25 cellular contexts compared by ENCODE assay signal in the genomic region with DNA sequence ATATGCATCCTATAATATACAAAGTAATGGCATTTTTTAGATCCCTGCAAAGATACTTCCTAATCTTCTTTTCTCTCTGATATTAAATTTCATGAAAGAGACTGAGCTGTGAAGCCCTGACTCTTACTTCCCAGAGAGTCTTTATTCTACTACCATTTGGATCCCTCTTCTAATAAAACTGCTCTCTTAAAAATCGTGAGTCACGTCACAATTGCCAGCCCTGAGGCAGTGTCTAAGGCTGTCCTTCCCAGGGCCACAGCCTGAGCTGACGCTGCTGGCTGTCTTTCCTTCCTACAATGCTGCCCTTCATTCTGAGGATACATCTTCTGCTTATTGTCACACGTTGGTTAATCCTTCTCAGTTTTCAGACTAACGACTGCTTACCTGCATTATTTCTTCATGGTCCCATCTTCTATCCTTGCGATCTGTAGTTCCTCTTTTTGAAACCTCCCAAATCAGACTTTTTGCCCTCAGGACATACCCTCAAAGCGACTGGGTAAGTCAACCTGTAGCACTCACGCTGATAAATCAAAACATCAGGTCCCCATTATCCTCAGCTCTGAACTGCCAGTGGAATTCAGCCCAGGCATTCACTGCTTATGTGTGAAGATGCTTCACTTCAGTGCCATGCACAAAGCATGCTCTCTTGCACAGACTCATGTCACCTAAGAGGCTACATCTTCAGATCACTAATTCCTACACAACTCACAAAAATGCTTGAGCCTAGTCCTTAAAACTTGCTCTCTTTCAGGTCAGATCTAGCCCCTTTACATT.
A peak's percentile ranks its signal among the peaks of the same experiment; 100 is the strongest.
DNase-seq lines count a peak whose midpoint lies in the region; ATAC-seq, FAIRE-seq and TF ChIP-seq lines count a peak whose summit lies in the region.
"Had no signal": no experiment of that assay in that cellular context is flagged by ENCODE, and none has a peak within 500 bp of the region (broad histone marks: within the 10 kb centered on the region; RNA-seq: fewer than 3 reads in every experiment).

No MANE protein-coding gene starts in this region.

- H3K36me3 Mint-ChIP-seq in astrocyte (ENCODE audit: low read depth, unreplicated experiment), result no peaks in the 10 kb centered on the region
- H3K36me3 Mint-ChIP-seq: CD8-positive, alpha-beta T cell had no signal

- no peak overlapping the region for H3K27ac Mint-ChIP-seq in astrocyte (ENCODE audit: unreplicated experiment)
- H3K27ac Mint-ChIP-seq: CD8-positive, alpha-beta T cell; stimulated activated effector memory CD8-positive, alpha-beta T cell treated with anti-CD3 and anti-CD28 coated beads, Interleukin-12 subunit alpha, Interleukin-12 subunit beta, amount 100 ng/mL, for 72 hours had no signal

- H3K27ac ChIP-seq in astrocyte (ENCODE audit: low read depth, low read length), result no peak overlapping the region
- H3K27ac ChIP-seq in mesenchymal stem cell (ENCODE audit: low read length, poor library complexity, severe bottlenecking), result no peak overlapping the region
- H3K27ac ChIP-seq in esophagus muscularis mucosa (replicated peaks in 1 of 4), result no peak overlapping the region
- H3K27ac ChIP-seq: HL-60, thyroid gland had no signal

- H3K27me3 ChIP-seq in astrocyte (ENCODE audit: insufficient read depth, low read length), result no peaks in the 10 kb centered on the region
- no peaks in the 10 kb centered on the region for H3K27me3 ChIP-seq in mesenchymal stem cell (ENCODE audit: control insufficient read depth in 1 of 2, insufficient read depth in 1 of 2, low read length in 2 of 2)
- no peaks in the 10 kb centered on the region for H3K27me3 ChIP-seq in esophagus muscularis mucosa
- H3K27me3 ChIP-seq: adrenal gland, left lung, thyroid gland had no signal

- no peak for ATAC-seq in HG03159 (IDR thresholded peaks at IDR 0.05; ENCODE audit: unreplicated experiment)
- ATAC-seq: CD8-positive, alpha-beta T cell; K562 had no signal

- H3K9me3 Mint-ChIP-seq in astrocyte (ENCODE audit: unreplicated experiment), result no peaks in the 10 kb centered on the region
- H3K9me3 Mint-ChIP-seq: CD8-positive, alpha-beta T cell; central memory CD8-positive, alpha-beta T cell; stimulated activated effector memory CD8-positive, alpha-beta T cell treated with anti-CD3 and anti-CD28 coated beads, Interleukin-12 subunit alpha, Interleukin-12 subunit beta, amount 100 ng/mL, for 72 hours had no signal

- H2BK15ac ChIP-seq in mesenchymal stem cell (ENCODE audit: low read depth, poor library complexity, severe bottlenecking), result peak overlapping the region; percentile 92

- no peak for TF ChIP-seq POLR2A in esophagus muscularis mucosa (IDR thresholded peaks at IDR 0.05; ENCODE audit: low read depth)

- H3K27me3 Mint-ChIP-seq in astrocyte (ENCODE audit: low read depth, unreplicated experiment), result no peaks in the 10 kb centered on the region
- H3K27me3 Mint-ChIP-seq: central memory CD8-positive, alpha-beta T cell had no signal

- H3K79me1 ChIP-seq in mesenchymal stem cell (replicated peaks; ENCODE audit: low read length, poor library complexity, severe bottlenecking), result no peaks in the 10 kb centered on the region

- peak overlapping the region; percentile 77 to 83 for H3K4ac ChIP-seq in mesenchymal stem cell (ENCODE audit: low read depth in 1 of 2, low read length in 2 of 2)

- peak overlapping the region; percentile 96 for H4K91ac ChIP-seq in mesenchymal stem cell (ENCODE audit: low read length)

- H3K4me1 ChIP-seq in astrocyte (ENCODE audit: insufficient read depth, low read length) (peaks cover 11% of the 10 kb centered on the region), mesenchymal stem cell (ENCODE audit: control insufficient read depth, insufficient read depth, low read depth, low read length) (peaks cover 3% of the 10 kb centered on the region), esophagus muscularis mucosa (peaks cover 0 to 7% (median 3%) of the 10 kb centered on the region in 4 donors)
- H3K4me1 ChIP-seq: thyroid gland had no signal

- H3K79me2 ChIP-seq in astrocyte (ENCODE audit: insufficient read depth, low read length), result no peaks in the 10 kb centered on the region

- DNase-seq in AG20443 (ENCODE audit: low spot score), result peak; percentile 59
- peak; percentile 23 for DNase-seq in HTR-8/SVneo (ENCODE audit: insufficient read length, low spot score)
- DNase-seq in astrocyte (ENCODE audit: low read depth), result no peak
- DNase-seq in mesenchymal stem cell, result peak; percentile 66
- DNase-seq in COLO668 (lab: John Stamatoyannopoulos, UW; ENCODE audit: unreplicated experiment), result no peak
- DNase-seq in activated CD4-positive, alpha-beta T cell treated with anti-CD3 and anti-CD28 coated beads for 1 hour, result no peak
- DNase-seq in esophagus muscularis mucosa (ENCODE audit: extremely low spot score), result no peak
- DNase-seq: activated CD4-positive, alpha-beta T cell treated with anti-CD3 and anti-CD28 coated beads for 4 hours; activated CD8-positive, alpha-beta memory T cell treated with anti-CD3 and anti-CD28 coated beads, Interleukin-2, amount 50 U/mL, for 4 hours; activated effector memory CD4-positive, alpha-beta T cell treated with anti-CD3 and anti-CD28 coated beads, Interleukin-2, amount 50 U/mL, for 16 hours; adrenal gland; CD8-positive, alpha-beta T cell; DND-41; effector CD8-positive, alpha-beta T cell; left lung; NCI-H1105 treated with DMSO at 0.1 percent for 48 hours; NCI-H2171; NCI-H82; thyroid gland had no signal

- H3K4me1 Mint-ChIP-seq in astrocyte (ENCODE audit: low read depth, unreplicated experiment), result no peaks in the 10 kb centered on the region
- H3K4me1 Mint-ChIP-seq: stimulated activated effector memory CD8-positive, alpha-beta T cell treated with anti-CD3 and anti-CD28 coated beads, Interleukin-12 subunit alpha, Interleukin-12 subunit beta, amount 100 ng/mL, for 72 hours had no signal

- H3K14ac ChIP-seq in mesenchymal stem cell (ENCODE audit: low read length in 2 of 2), result no peak overlapping the region

- H3K4me3 ChIP-seq in astrocyte (ENCODE audit: insufficient read depth, low read depth, low read length), result no peak overlapping the region
- H3K4me3 ChIP-seq in mesenchymal stem cell (ENCODE audit: insufficient read depth in 1 of 2, low read depth in 1 of 2, low read length in 2 of 2), result no peak overlapping the region
- no peak overlapping the region for H3K4me3 ChIP-seq in esophagus muscularis mucosa
- H3K4me3 ChIP-seq: adrenal gland, K562, left lung, thyroid gland had no signal

- TF ChIP-seq CTCF in astrocyte (IDR thresholded peaks at IDR 0.05; ENCODE audit: insufficient read depth, low read depth, low read length), result no peak
- TF ChIP-seq CTCF in esophagus muscularis mucosa (IDR thresholded peaks at IDR 0.05), result no peak

- no peak overlapping the region for H3K4me2 ChIP-seq in astrocyte (ENCODE audit: low read length)
- H3K4me2 ChIP-seq in mesenchymal stem cell (ENCODE audit: low read length, poor library complexity, severe bottlenecking), result no peak overlapping the region

- peak overlapping the region; percentile 42 for H2BK120ac ChIP-seq in mesenchymal stem cell (ENCODE audit: low read depth, low read length)

- H2AFZ ChIP-seq in astrocyte (ENCODE audit: low read depth, low read length) (no peak overlapping the region), mesenchymal stem cell (ENCODE audit: low read depth, low read length) (no peak overlapping the region)

- FAIRE-seq in HTR-8/SVneo (lab: Jason Lieb, UNC) (no peak), astrocyte (lab: Jason Lieb, UNC) (peak; percentile 17)
- FAIRE-seq: RCC 7860 had no signal

- H3K9me3 ChIP-seq in astrocyte (ENCODE audit: insufficient read depth, low read depth, low read length) (no peaks in the 10 kb centered on the region), mesenchymal stem cell (ENCODE audit: control insufficient read depth, low read length) (no peaks in the 10 kb centered on the region), esophagus muscularis mucosa (no peaks in the 10 kb centered on the region)
- H3K9me3 ChIP-seq: adrenal gland, left lung, thyroid gland had no signal

- no peaks in the 10 kb centered on the region for H4K20me1 ChIP-seq in astrocyte (ENCODE audit: insufficient read depth, low read length)

- H2BK5ac ChIP-seq in mesenchymal stem cell (ENCODE audit: low read depth, low read length, poor library complexity, severe bottlenecking), result no peak overlapping the region

- WGBS in mesenchymal stem cell, result 72% methylated on average over 8 of the region's 8 CpGs
- WGBS in esophagus muscularis mucosa, result 91% methylated on average over 8 of the region's 8 CpGs

- no peak overlapping the region for H2AK5ac ChIP-seq in mesenchymal stem cell (ENCODE audit: low read length, severe bottlenecking)

- TF ChIP-seq EP300 in esophagus muscularis mucosa (IDR thresholded peaks at IDR 0.05), result no peak

- no peak overlapping the region for H3K4me3 Mint-ChIP-seq in astrocyte (ENCODE audit: unreplicated experiment)
- H3K4me3 Mint-ChIP-seq: CD8-positive, alpha-beta T cell; central memory CD8-positive, alpha-beta T cell; stimulated activated effector memory CD8-positive, alpha-beta T cell treated with anti-CD3 and anti-CD28 coated beads, Interleukin-12 subunit alpha, Interleukin-12 subunit beta, amount 100 ng/mL, for 72 hours had no signal

- intact Hi-C loops in esophagus muscularis mucosa (cut with DNase I), result loop anchor here (10.0 kb wide), 1 partner anchor 586 kb away; no protein-coding TSS in a partner anchor

- peak overlapping the region; percentile 81 to 99 for H2BK12ac ChIP-seq in mesenchymal stem cell (ENCODE audit: low read length in 2 of 2)

- H3K23ac ChIP-seq in mesenchymal stem cell (ENCODE audit: low read length in 2 of 2), result no peak overlapping the region

- peak overlapping the region; percentile 41 to 90 for H3K18ac ChIP-seq in mesenchymal stem cell (ENCODE audit: low read depth in 1 of 2, low read length in 2 of 2)

- H4K8ac ChIP-seq in mesenchymal stem cell (ENCODE audit: low read length), result peak overlapping the region; percentile 91

- H3K36me3 ChIP-seq in astrocyte (ENCODE audit: insufficient read depth, low read length), result no peaks in the 10 kb centered on the region
- no peaks in the 10 kb centered on the region for H3K36me3 ChIP-seq in mesenchymal stem cell (ENCODE audit: control insufficient read depth in 1 of 2, insufficient read depth in 2 of 2, low read depth in 1 of 2, low read length in 2 of 2)
- H3K36me3 ChIP-seq in esophagus muscularis mucosa, result no peaks in the 10 kb centered on the region
- H3K36me3 ChIP-seq: adrenal gland, left lung, thyroid gland had no signal

- no peak overlapping the region for H3K9ac ChIP-seq in astrocyte (ENCODE audit: low read length)
- peak overlapping the region; percentile 24 for H3K9ac ChIP-seq in mesenchymal stem cell (ENCODE audit: low read length)

Comparison
In these comparisons a context has a peak if more than half of its experiments do, and no peak if none do; other contexts are left out.
1. DNase-seq: peak in AG20443 (single experiment), HTR-8/SVneo (single experiment) and mesenchymal stem cell (single experiment); none in astrocyte (single experiment), COLO668 (single experiment), activated CD4-positive, alpha-beta T cell treated with anti-CD3 and anti-CD28 coated beads for 1 hour (single experiment) and esophagus muscularis mucosa (single experiment).